In genomic region chr1:229180161-229180560, GRCh38 we compare ENCODE assay signal across 16 cellular contexts.
DNase-seq lines count a peak whose midpoint lies in the region; ATAC-seq, FAIRE-seq and TF ChIP-seq lines count a peak whose summit lies in the region.
"Had no signal": no experiment of that assay in that cellular context is flagged by ENCODE, and none has a peak within 500 bp of the region (broad histone marks: within the 10 kb centered on the region; RNA-seq: fewer than 3 reads in every experiment).

No MANE protein-coding gene starts in this region.

- no peak overlapping the region for H2BK120ac ChIP-seq in H1 (replicated peaks; ENCODE audit: low read depth, low read length)

- no peaks in the 10 kb centered on the region for H3K23me2 ChIP-seq in H1 (ENCODE audit: low read depth, low read length)

- H3K9me3 Mint-ChIP-seq in GM23338 = peaks cover 11% of the 10 kb centered on the region
- no peaks in the 10 kb centered on the region for H3K9me3 Mint-ChIP-seq in CD4-positive, alpha-beta memory T cell

- peak overlapping the region; percentile 98; the same call in 1 of the 2 replicates for H2BK5ac ChIP-seq in H1 (ENCODE audit: low read depth, low read length)

- H2BK15ac ChIP-seq in H1 (ENCODE audit: low read length) = no peak overlapping the region

- CTCF ChIA-PET in H1 (lab: Charles Lee; ENCODE audit: partially characterized antibody) = no interaction called here
- CTCF ChIA-PET in CD4-positive, alpha-beta memory T cell (lab: Charles Lee; ENCODE audit: partially characterized antibody) = no interaction called here

- peaks cover 22% of the 10 kb centered on the region for H3K4me1 ChIP-seq in GM23338 (ENCODE audit: insufficient read depth)
- H3K4me1 ChIP-seq in HUES64 (ENCODE audit: insufficient read depth, low read length) = peaks cover 4% of the 10 kb centered on the region; the same call in 1 of the 2 replicates
- no peaks in the 10 kb centered on the region for H3K4me1 ChIP-seq in H1 (replicated peaks in 1 of 4; ENCODE audit: control insufficient read depth in 3 of 4, insufficient read depth in 4 of 4, low read length in 3 of 4)
- no peaks in the 10 kb centered on the region for H3K4me1 ChIP-seq in osteoblast (ENCODE audit: insufficient read depth, low read length)
- no peaks in the 10 kb centered on the region for H3K4me1 ChIP-seq in right lobe of liver
- H3K4me1 ChIP-seq in CD4-positive, alpha-beta memory T cell (ENCODE audit: insufficient read depth, low read length) = no peaks in the 10 kb centered on the region
- H3K4me1 ChIP-seq: BE2C had no signal

- H4K20me1 ChIP-seq in GM23338 (replicated peaks; ENCODE audit: insufficient read depth) = no peaks in the 10 kb centered on the region
- H4K20me1 ChIP-seq in H1 (replicated peaks in 1 of 2; ENCODE audit: control insufficient read depth in 1 of 2, insufficient read depth in 2 of 2, low read length in 2 of 2) = no peaks in the 10 kb centered on the region
- no peaks in the 10 kb centered on the region for H4K20me1 ChIP-seq in osteoblast (ENCODE audit: insufficient read depth, low read length)

- H3K27me3 Mint-ChIP-seq in GM23338 (ENCODE audit: insufficient read depth, low read depth, poor library complexity) = no peaks in the 10 kb centered on the region
- H3K27me3 Mint-ChIP-seq in CD4-positive, alpha-beta memory T cell = peaks cover 0 to 2% of the 10 kb centered on the region in 2 donors

- TF ChIP-seq RAD21 in H1 (IDR thresholded peaks at IDR 0.05 in 1 of 2, conservative IDR thresholded peaks at IDR 0.05 in 1 of 2; ENCODE audit: low read depth in 2 of 2, low read length in 2 of 2) = no peak

- DNase-seq in GM23338 (ENCODE audit: low spot score) (no peak), H1 (ENCODE audit: low read depth in 1 of 2, low spot score in 2 of 2) (no peak), osteoblast (ENCODE audit: insufficient read length, low spot score, missing footprints) (peak; percentile 6), globus pallidus (ENCODE audit: low spot score) (no peak), right lobe of liver (no peak), SKM-1 treated with dmso at 0.1 percent for 144 hours (lab: John Stamatoyannopoulos, UW; ENCODE audit: unreplicated experiment) (no peak)
- DNase-seq in CD4-positive, alpha-beta memory T cell = no peak
- DNase-seq: BE2C, Calu3, DMS 273 treated with DMSO at 0.1 percent for 48 hours had no signal

- no peak overlapping the region for H3K18ac ChIP-seq in H1 (ENCODE audit: extremely low read depth, low read length)

- no peak overlapping the region for H3K27ac Mint-ChIP-seq in GM23338
- H3K27ac Mint-ChIP-seq in CD4-positive, alpha-beta memory T cell = no peak overlapping the region
- H3K27ac Mint-ChIP-seq: CD14-positive monocyte had no signal

- FAIRE-seq in H1 (lab: Jason Lieb, UNC) = no peak
- FAIRE-seq: A204.1, HepG2 had no signal

- H3K79me2 ChIP-seq in GM23338 (replicated peaks; ENCODE audit: insufficient read depth) = no peaks in the 10 kb centered on the region
- peaks cover 0 to 3% of the 10 kb centered on the region in 2 experiments; a peak in 1 of 4 replicates for H3K79me2 ChIP-seq in H1 (ENCODE audit: control insufficient read depth in 1 of 2, insufficient read depth in 2 of 2, low read length in 2 of 2)
- no peaks in the 10 kb centered on the region for H3K79me2 ChIP-seq in osteoblast (ENCODE audit: insufficient read depth, low read length)

- H3K9ac ChIP-seq in HUES64 (ENCODE audit: low read depth, low read length) (no peak overlapping the region), H1 (replicated peaks in 1 of 4; ENCODE audit: extremely low read depth in 1 of 4, low read depth in 3 of 4, low read length in 3 of 4) (no peak overlapping the region)
- H3K9ac ChIP-seq: KMS-11 had no signal

- no peak overlapping the region for H4K5ac ChIP-seq in H1 (ENCODE audit: insufficient read length, low read depth, low read length)

- peak overlapping the region; percentile 98; the same call in 1 of the 2 replicates for H2BK20ac ChIP-seq in H1 (ENCODE audit: low read length)

- peaks cover 7% of the 10 kb centered on the region for H3K36me3 Mint-ChIP-seq in GM23338 (ENCODE audit: low read depth)
- no peaks in the 10 kb centered on the region for H3K36me3 Mint-ChIP-seq in CD4-positive, alpha-beta memory T cell
- H3K36me3 Mint-ChIP-seq: CD14-positive monocyte had no signal

- no peaks in the 10 kb centered on the region for H3F3A ChIP-seq in GM23338 (replicated peaks; ENCODE audit: low read depth)

- no peaks in the 10 kb centered on the region for H3K79me1 ChIP-seq in H1 (ENCODE audit: low read depth, low read length)

- no peaks in the 10 kb centered on the region for H3K36me3 ChIP-seq in GM23338 (ENCODE audit: insufficient read depth)
- no peaks in the 10 kb centered on the region for H3K36me3 ChIP-seq in HUES64 (ENCODE audit: insufficient read depth, low read length)
- no peaks in the 10 kb centered on the region for H3K36me3 ChIP-seq in H1 (ENCODE audit: control insufficient read depth in 2 of 4, insufficient read depth in 4 of 4, low read length in 3 of 4)
- H3K36me3 ChIP-seq in osteoblast (ENCODE audit: insufficient read depth, low read length) = no peaks in the 10 kb centered on the region
- no peaks in the 10 kb centered on the region for H3K36me3 ChIP-seq in right lobe of liver
- no peaks in the 10 kb centered on the region for H3K36me3 ChIP-seq in CD4-positive, alpha-beta memory T cell (ENCODE audit: insufficient read depth, low read length)
- H3K36me3 ChIP-seq: BE2C had no signal

- 51% methylated on average over 8 of the region's 8 CpGs for WGBS in HUES64
- WGBS in H1 (ENCODE audit: extremely low coverage in 1 of 2, insufficient coverage in 1 of 2, insufficient read length in 1 of 2, insufficient replicate concordance in 2 of 2, low coverage in 1 of 2, low lambda C conversion rate in 2 of 2, missing lambda C conversion rate in 1 of 2), 2 experiments = 87% methylated on average over 4 of the region's 8 CpGs; no CpG with 5 or more reads in 1 of the 2 experiments
- 87% methylated on average over 7 of the region's 8 CpGs for WGBS in right lobe of liver (ENCODE audit: insufficient coverage, low coverage, low lambda C conversion rate, missing lambda C conversion rate)

- H3K9me2 ChIP-seq in GM23338 (ENCODE audit: insufficient read depth) = no peaks in the 10 kb centered on the region

- H3K4me2 ChIP-seq in GM23338 (peak overlapping the region; percentile 57), H1 (ENCODE audit: insufficient read depth in 1 of 2, low read depth in 2 of 2, low read length in 2 of 2) (no peak overlapping the region), osteoblast (ENCODE audit: insufficient read depth, low read length) (no peak overlapping the region)
- H3K4me2 ChIP-seq: KMS-11 had no signal

- H3K27ac ChIP-seq in GM23338 (ENCODE audit: low read depth) = peak overlapping the region; percentile 91
- H3K27ac ChIP-seq in HUES64 (ENCODE audit: low read depth, low read length) = peak overlapping the region; percentile 49
- no peak overlapping the region for H3K27ac ChIP-seq in H1 (ENCODE audit: low read depth, low read length)
- H3K27ac ChIP-seq in osteoblast (ENCODE audit: low read depth, low read length) = no peak overlapping the region
- H3K27ac ChIP-seq in right lobe of liver = no peak overlapping the region
- H3K27ac ChIP-seq in CD4-positive, alpha-beta memory T cell (ENCODE audit: low read depth, low read length) = no peak overlapping the region
- H3K27ac ChIP-seq: KMS-11 had no signal

- H2AFZ ChIP-seq in GM23338 = peak overlapping the region; percentile 78
- 0 out of 2 replicates have a peak overlapping the region, but pooled peaks have one; percentile 76 for H2AFZ ChIP-seq in H1 (ENCODE audit: low read length)
- no peak overlapping the region for H2AFZ ChIP-seq in osteoblast (ENCODE audit: low read length)

- TF ChIP-seq CTCF in GM23338 (conservative IDR thresholded peaks at IDR 0.05; ENCODE audit: low read depth in 2 of 2) = no peak
- no peak for TF ChIP-seq CTCF in H1 (IDR thresholded peaks at IDR 0.05; ENCODE audit: control extremely low read depth in 1 of 3, insufficient read depth in 1 of 3, low read depth in 1 of 3, low read length in 3 of 3)
- TF ChIP-seq CTCF in osteoblast (IDR thresholded peaks at IDR 0.05; ENCODE audit: extremely low read depth, low read depth, low read length) = no peak
- no peak for TF ChIP-seq CTCF in right lobe of liver (IDR thresholded peaks at IDR 0.05)

- no peak overlapping the region for H3K56ac ChIP-seq in H1 (replicated peaks; ENCODE audit: insufficient read length, low read depth, low read length)

- ATAC-seq in GM23338 = no peak; the same call in 2 of the 3 replicates
- ATAC-seq in right lobe of liver = no peak
- ATAC-seq: HCT116, HepG2 had no signal

- H2BK12ac ChIP-seq in H1 (ENCODE audit: low read depth, low read length) = peak overlapping the region; percentile 100; the same call in 1 of the 2 replicates

- TF ChIP-seq POLR2A in H1 (IDR thresholded peaks at IDR 0.05; ENCODE audit: control extremely low read depth in 1 of 2, low read depth in 2 of 2, low read length in 2 of 2) = no peak
- TF ChIP-seq POLR2A in right lobe of liver (IDR thresholded peaks at IDR 0.05) = no peak

- no peak overlapping the region for H3K14ac ChIP-seq in H1 (ENCODE audit: insufficient read length)

- TF ChIP-seq EP300 in H1 (IDR thresholded peaks at IDR 0.05; ENCODE audit: borderline replicate concordance in 1 of 2, low read depth in 2 of 2, low read length in 2 of 2) = no peak

- no peak overlapping the region for H3K23ac ChIP-seq in H1 (ENCODE audit: insufficient read length)

- peak overlapping the region; percentile 45 for H4K91ac ChIP-seq in H1 (replicated peaks; ENCODE audit: insufficient read length, low read length)

- H4K8ac ChIP-seq in H1 (ENCODE audit: extremely low read depth, insufficient read depth, low read length) = no peak overlapping the region

- H3K4ac ChIP-seq in H1 (replicated peaks; ENCODE audit: insufficient read length, low read depth, low read length) = peak overlapping the region; percentile 6

- H3K4me1 Mint-ChIP-seq in GM23338 = no peaks in the 10 kb centered on the region; the same call in 2 of the 3 replicates
- peaks cover 0 to 5% (median 0%) of the 10 kb centered on the region in 4 donors for H3K4me1 Mint-ChIP-seq in CD4-positive, alpha-beta memory T cell
- H3K4me1 Mint-ChIP-seq: CD14-positive monocyte had no signal

- POLR2A ChIA-PET in H1 (lab: Charles Lee; ENCODE audit: partially characterized antibody) = no interaction called here
- POLR2A ChIA-PET in CD4-positive, alpha-beta memory T cell (lab: Charles Lee; ENCODE audit: partially characterized antibody) = no interaction called here

- H3K4me3 Mint-ChIP-seq in GM23338 = no peak overlapping the region
- H3K4me3 Mint-ChIP-seq in CD4-positive, alpha-beta memory T cell = no peak overlapping the region
- H3K4me3 Mint-ChIP-seq: CD14-positive monocyte had no signal

- intact Hi-C loops in right lobe of liver (cut with DNase I) = no loop called here
- intact Hi-C loops in CD4-positive, alpha-beta memory T cell (cut with micrococcal nuclease) = no loop called here

- H3K4me3 ChIP-seq in GM23338 (no peak overlapping the region), HUES64 (ENCODE audit: low read length) (no peak overlapping the region), H1 (ENCODE audit: extremely low read depth in 1 of 4, insufficient read depth in 2 of 4, low read depth in 3 of 4, low read length in 4 of 4) (no peak overlapping the region), osteoblast (ENCODE audit: insufficient read depth, low read length) (no peak overlapping the region), right lobe of liver (no peak overlapping the region)
- H3K4me3 ChIP-seq in CD4-positive, alpha-beta memory T cell (ENCODE audit: low read length in 2 of 2) = no peak overlapping the region

- H3K9me3 ChIP-seq in HUES64 (ENCODE audit: insufficient read depth, low read depth, low read length) (no peaks in the 10 kb centered on the region), H1 (ENCODE audit: insufficient read depth in 2 of 2, low read depth in 1 of 2, low read length in 1 of 2) (no peaks in the 10 kb centered on the region), osteoblast (ENCODE audit: low read depth, low read length) (no peaks in the 10 kb centered on the region), right lobe of liver (no peaks in the 10 kb centered on the region)
- no peaks in the 10 kb centered on the region for H3K9me3 ChIP-seq in CD4-positive, alpha-beta memory T cell (ENCODE audit: control insufficient read depth in 1 of 2, low read length in 2 of 2)
- H3K9me3 ChIP-seq: BE2C had no signal

- peak overlapping the region; percentile 98 for H2AK5ac ChIP-seq in H1 (ENCODE audit: low read depth, low read length)

- H3K27me3 ChIP-seq in GM23338 (ENCODE audit: insufficient read depth) (no peaks in the 10 kb centered on the region), HUES64 (ENCODE audit: insufficient read depth, low read length) (no peaks in the 10 kb centered on the region), H1 (replicated peaks in 1 of 4; ENCODE audit: control insufficient read depth in 3 of 4, extremely low read depth in 1 of 4, insufficient read depth in 3 of 4, low read length in 3 of 4) (no peaks in the 10 kb centered on the region), osteoblast (ENCODE audit: insufficient read depth, low read length) (no peaks in the 10 kb centered on the region), right lobe of liver (no peaks in the 10 kb centered on the region)
- no peaks in the 10 kb centered on the region for H3K27me3 ChIP-seq in CD4-positive, alpha-beta memory T cell (ENCODE audit: insufficient read depth, low read length)
- H3K27me3 ChIP-seq: BE2C had no signal

Comparison
In these comparisons a context has a peak if more than half of its experiments do, and no peak if none do; other contexts are left out.
1. H3K27ac ChIP-seq: peak in GM23338 (single experiment) and HUES64 (single experiment); none in H1 (single experiment), osteoblast (single experiment), right lobe of liver (0 of 3) and CD4-positive, alpha-beta memory T cell (single experiment).